In genomic region chr12:51950682-51951198, GRCh38 we compare ENCODE assay signal across 1 cellular context.
TF ChIP-seq lines count a peak whose summit lies in the region.

No MANE protein-coding gene starts in this region.

TF ChIP-seq in H1, 55 proteins besides CTCF, POLR2A, EP300 and RAD21:
- TF ChIP-seq SIX5 (IDR thresholded peaks at IDR 0.05; ENCODE audit: low read depth, low read length), result no peak
- TF ChIP-seq KDM5A (IDR thresholded peaks at IDR 0.05; ENCODE audit: low read length), result no peak
- TF ChIP-seq GTF2F1 (IDR thresholded peaks at IDR 0.05; ENCODE audit: borderline replicate concordance, low read depth, low read length), result no peak
- no peak for TF ChIP-seq SP4 (IDR thresholded peaks at IDR 0.05; ENCODE audit: low read length)
- TF ChIP-seq EZH2 (IDR thresholded peaks at IDR 0.05; ENCODE audit: low read depth, low read length, severe bottlenecking), result no peak
- TF ChIP-seq RNF2 (IDR thresholded peaks at IDR 0.05; ENCODE audit: borderline replicate concordance, low read depth, low read length, missing control alignments, poor library complexity, severe bottlenecking), result no peak
- TF ChIP-seq SIRT6 (IDR thresholded peaks at IDR 0.05; ENCODE audit: low read length), result no peak
- TF ChIP-seq E2F6 (IDR thresholded peaks at IDR 0.05), result no peak
- TF ChIP-seq NRF1 (IDR thresholded peaks at IDR 0.05; ENCODE audit: low read depth, low read length), result no peak
- no peak for TF ChIP-seq TBP (IDR thresholded peaks at IDR 0.05; ENCODE audit: low read depth, low read length)
- TF ChIP-seq CHD2 (IDR thresholded peaks at IDR 0.05; ENCODE audit: low read length), result no peak
- no peak for TF ChIP-seq RFX5 (IDR thresholded peaks at IDR 0.05; ENCODE audit: borderline replicate concordance, low read depth, low read length)
- TF ChIP-seq YY1 (IDR thresholded peaks at IDR 0.05; ENCODE audit: low read depth, low read length), result no peak
- no peak for TF ChIP-seq BACH1 (IDR thresholded peaks at IDR 0.05; ENCODE audit: low read length)
- TF ChIP-seq BCL11A (IDR thresholded peaks at IDR 0.05; ENCODE audit: low read depth in 2 of 2, low read length in 2 of 2), result no peak
- no peak for TF ChIP-seq POLR2AphosphoS5 (IDR thresholded peaks at IDR 0.05; ENCODE audit: low read depth, low read length)
- TF ChIP-seq TAF1 (IDR thresholded peaks at IDR 0.05; ENCODE audit: low read depth, low read length), result no peak
- no peak for TF ChIP-seq ATF3 (IDR thresholded peaks at IDR 0.05; ENCODE audit: insufficient read depth, low read depth, low read length)
